Comparison of ENCODE assay signal across 26 cellular contexts in genomic region chr22:27980424-27981148, GRCh38.
DNase-seq lines count a peak whose midpoint lies in the region; ATAC-seq, FAIRE-seq and TF ChIP-seq lines count a peak whose summit lies in the region.
"Had no signal": no experiment of that assay in that cellular context is flagged by ENCODE, and none has a peak within 500 bp of the region (broad histone marks: within the 10 kb centered on the region; RNA-seq: fewer than 3 reads in every experiment).

No MANE protein-coding gene starts in this region.

- peaks cover 6% of the 10 kb centered on the region for H3K4me1 ChIP-seq in BE2C
- no peaks in the 10 kb centered on the region for H3K4me1 ChIP-seq in astrocyte (ENCODE audit: insufficient read depth, low read length)
- no peaks in the 10 kb centered on the region for H3K4me1 ChIP-seq in foreskin keratinocyte
- H3K4me1 ChIP-seq: SJCRH30 had no signal

- no peaks in the 10 kb centered on the region for H3K27me3 ChIP-seq in BE2C
- H3K27me3 ChIP-seq in H7 (ENCODE audit: control insufficient read depth, insufficient read depth, low read length) = no peaks in the 10 kb centered on the region
- no peaks in the 10 kb centered on the region for H3K27me3 ChIP-seq in astrocyte (ENCODE audit: insufficient read depth, low read length)
- H3K27me3 ChIP-seq in foreskin keratinocyte = no peaks in the 10 kb centered on the region
- H3K27me3 ChIP-seq: adrenal gland, SJCRH30 had no signal

- H3K27me3 Mint-ChIP-seq in astrocyte (ENCODE audit: low read depth, unreplicated experiment) = no peaks in the 10 kb centered on the region
- H3K27me3 Mint-ChIP-seq: dendritic cell treated with granulocyte-macrophage colony-stimulating factor and Interleukin-4, amounts not matched to agents 40 ng/mL and 50 ng/mL, for 4 days; progenitor cell of endocrine pancreas; stimulated activated memory B cell treated with anti-CD40 and anti-IgM and Interleukin-4, amounts not matched to agents 10 μg/mL and 1 μg/mL and 100 μg/mL, for 72 hours had no signal

- no peak overlapping the region for H2AFZ ChIP-seq in astrocyte (ENCODE audit: low read depth, low read length)
- H2AFZ ChIP-seq: PC-9 had no signal

- H3K9me3 ChIP-seq in BE2C = no peaks in the 10 kb centered on the region
- no peaks in the 10 kb centered on the region for H3K9me3 ChIP-seq in astrocyte (ENCODE audit: insufficient read depth, low read depth, low read length)
- H3K9me3 ChIP-seq: adrenal gland, SJCRH30 had no signal

- H3K4me3 Mint-ChIP-seq in astrocyte (ENCODE audit: unreplicated experiment) = no peak overlapping the region
- H3K4me3 Mint-ChIP-seq: CD8-positive, alpha-beta T cell; dendritic cell treated with granulocyte-macrophage colony-stimulating factor and Interleukin-4, amounts not matched to agents 40 ng/mL and 50 ng/mL, for 4 days; stimulated activated memory B cell treated with anti-CD40 and anti-IgM and Interleukin-4, amounts not matched to agents 10 μg/mL and 1 μg/mL and 100 μg/mL, for 72 hours; T-helper 1 cell treated with Interleukin-12 subunit alpha and Interleukin-12 subunit beta and Interleukin-4 antibody, amounts not matched to agents 30 μg/mL and 1 μg/mL, for 36 hours had no signal

- H3K4me3 ChIP-seq in BE2C (ENCODE audit: low read depth, low read length) (no peak overlapping the region), H7 (ENCODE audit: insufficient read depth, low read depth, low read length) (no peak overlapping the region), astrocyte (ENCODE audit: insufficient read depth, low read depth, low read length) (no peak overlapping the region)
- H3K4me3 ChIP-seq: adrenal gland, PC-9, SJCRH30 had no signal

- H3K4me1 Mint-ChIP-seq in astrocyte (ENCODE audit: low read depth, unreplicated experiment) = peaks cover 10% of the 10 kb centered on the region
- H3K4me1 Mint-ChIP-seq: stimulated activated memory B cell treated with anti-CD40 and anti-IgM and Interleukin-4, amounts not matched to agents 10 μg/mL and 1 μg/mL and 100 μg/mL, for 72 hours had no signal

- ATAC-seq in left lobe of liver (no peak), foreskin keratinocyte (no peak), GM18520 (IDR thresholded peaks at IDR 0.05; ENCODE audit: unreplicated experiment) (no peak)
- ATAC-seq: CD8-positive, alpha-beta T cell; stimulated activated memory B cell treated with anti-CD40 and anti-IgM and Interleukin-4, amounts not matched to agents 10 μg/mL and 1 μg/mL and 100 μg/mL, for 72 hours had no signal

- no peak for TF ChIP-seq CTCF in BE2C (IDR thresholded peaks at IDR 0.05; ENCODE audit: low read depth, low read length)
- TF ChIP-seq CTCF in astrocyte (IDR thresholded peaks at IDR 0.05; ENCODE audit: insufficient read depth, low read depth, low read length) = no peak
- no peak for TF ChIP-seq CTCF in foreskin keratinocyte (conservative IDR thresholded peaks at IDR 0.05)

- H3K27ac ChIP-seq in astrocyte (ENCODE audit: low read depth, low read length) = no peak overlapping the region
- no peak overlapping the region for H3K27ac ChIP-seq in substantia nigra (ENCODE audit: low read depth, low read length, poor library complexity, severe bottlenecking)
- no peak overlapping the region for H3K27ac ChIP-seq in foreskin keratinocyte
- H3K27ac ChIP-seq: adrenal gland, PC-9, SJCRH30 had no signal

- FAIRE-seq in astrocyte (lab: Jason Lieb, UNC) = no peak
- FAIRE-seq: H54 had no signal

- H3K4me2 ChIP-seq in astrocyte (ENCODE audit: low read length) = no peak overlapping the region
- H3K4me2 ChIP-seq: PC-9 had no signal

- no peak overlapping the region for H3K9ac ChIP-seq in astrocyte (ENCODE audit: low read length)

- H3K9me3 Mint-ChIP-seq in astrocyte (ENCODE audit: unreplicated experiment) = peaks cover 2% of the 10 kb centered on the region
- H3K9me3 Mint-ChIP-seq: CD8-positive, alpha-beta T cell; dendritic cell treated with granulocyte-macrophage colony-stimulating factor and Interleukin-4, amounts not matched to agents 40 ng/mL and 50 ng/mL, for 4 days; stimulated activated memory B cell treated with anti-CD40 and anti-IgM and Interleukin-4, amounts not matched to agents 10 μg/mL and 1 μg/mL and 100 μg/mL, for 72 hours; T-helper 1 cell treated with Interleukin-12 subunit alpha and Interleukin-12 subunit beta and Interleukin-4 antibody, amounts not matched to agents 30 μg/mL and 1 μg/mL, for 36 hours had no signal

- DNase-seq in BE2C (peak; percentile 46), H7 (peak; percentile 89), astrocyte (ENCODE audit: low read depth) (no peak), left lobe of liver (ENCODE audit: low spot score) (peak; percentile 41), substantia nigra (lab: John Stamatoyannopoulos, UW) (no peak), foreskin keratinocyte (no peak)
- DNase-seq: activated CD4-positive, alpha-beta T cell treated with anti-CD3 and anti-CD28 coated beads, Interleukin-2, amount 50 U/mL, for 1 hour; CD8-positive, alpha-beta T cell; DMS79 treated with DMSO at 0.1 percent for 48 hours; foreskin fibroblast; hypothalamus; Karpas-422; kidney glomerular epithelial cell; mesenchymal stem cell; NCI-H1092 treated with DMSO at 0.1 percent for 48 hours; NCI-H2171; NCI-H526 treated with DMSO at 0.1 percent for 48 hours; PC-9; SJCRH30 had no signal

- peak overlapping the region; percentile 26 for H3K27ac Mint-ChIP-seq in astrocyte (ENCODE audit: unreplicated experiment)
- H3K27ac Mint-ChIP-seq: CD8-positive, alpha-beta T cell; dendritic cell treated with granulocyte-macrophage colony-stimulating factor and Interleukin-4, amounts not matched to agents 40 ng/mL and 50 ng/mL, for 4 days; progenitor cell of endocrine pancreas; stimulated activated memory B cell treated with anti-CD40 and anti-IgM and Interleukin-4, amounts not matched to agents 10 μg/mL and 1 μg/mL and 100 μg/mL, for 72 hours; T-helper 1 cell treated with Interleukin-12 subunit alpha and Interleukin-12 subunit beta and Interleukin-4 antibody, amounts not matched to agents 30 μg/mL and 1 μg/mL, for 36 hours had no signal

- H3K36me3 ChIP-seq in BE2C (peaks cover 17% of the 10 kb centered on the region), H7 (replicated peaks; ENCODE audit: control insufficient read depth, insufficient read depth, low read length) (no peaks in the 10 kb centered on the region; the same call in 1 of the 2 replicates), astrocyte (ENCODE audit: insufficient read depth, low read length) (no peaks in the 10 kb centered on the region)

- peaks cover 28% of the 10 kb centered on the region for H3K36me3 Mint-ChIP-seq in astrocyte (ENCODE audit: low read depth, unreplicated experiment)
- H3K36me3 Mint-ChIP-seq: stimulated activated memory B cell treated with anti-CD40 and anti-IgM and Interleukin-4, amounts not matched to agents 10 μg/mL and 1 μg/mL and 100 μg/mL, for 72 hours had no signal

- H4K20me1 ChIP-seq in astrocyte (ENCODE audit: insufficient read depth, low read length) = no peaks in the 10 kb centered on the region

- no peaks in the 10 kb centered on the region for H3K79me2 ChIP-seq in astrocyte (ENCODE audit: insufficient read depth, low read length)

Comparison
In these comparisons a context has a peak if more than half of its experiments do, and no peak if none do; other contexts are left out.
1. DNase-seq: peak in BE2C (single experiment), H7 (single experiment) and left lobe of liver (single experiment); none in astrocyte (single experiment), substantia nigra (0 of 49) and foreskin keratinocyte (0 of 2).